Comparison of ENCODE assay signal across 8 cellular contexts in genomic region chr6:157981395-157982296, GRCh38. TPM values are rescaled to one million over a fixed set of nuclear protein-coding genes. Genes with fewer than 3 reads are reported as not detected.
DNase-seq lines count a peak whose midpoint lies in the region; ATAC-seq and TF ChIP-seq lines count a peak whose summit lies in the region.

Gene SYNJ2, plus strand, starts transcription at chr6:157981863. Its CDS starts 99 bp downstream, at chr6:157981962.

- H3K9me1 ChIP-seq in IMR-90 (ENCODE audit: insufficient read depth, low read length), result peaks cover 13% of the 10 kb centered on the region

- H3K36me3 ChIP-seq in IMR-90 (ENCODE audit: control insufficient read depth, insufficient read depth, low read length) (no peaks in the 10 kb centered on the region; the same call in 1 of the 2 replicates), cardiac muscle cell (no peaks in the 10 kb centered on the region), upper lobe of right lung (no peaks in the 10 kb centered on the region)

- peak within 1 kb of the TSS; percentile 64 for H3K18ac ChIP-seq in IMR-90 (ENCODE audit: low read depth, low read length)

- dilution Hi-C loops in IMR-90 (cut with HindIII; ENCODE audit: low sequenced_read_pairs, unreplicated experiment), result no loop called here

- peak within 1 kb of the TSS; percentile 86 for H3K23ac ChIP-seq in IMR-90 (ENCODE audit: low read depth, low read length)

- no peaks in the 10 kb centered on the region for H3K36me3 Mint-ChIP-seq in activated naive CD8-positive, alpha-beta T cell

- H3K27ac ChIP-seq in IMR-90 (ENCODE audit: insufficient read depth, low read length), result peak within 1 kb of the TSS; percentile 65
- peak within 1 kb of the TSS; percentile 50 for H3K27ac ChIP-seq in cardiac muscle cell
- H3K27ac ChIP-seq in upper lobe of right lung, result peak within 1 kb of the TSS; percentile 63

- H4K5ac ChIP-seq in IMR-90 (ENCODE audit: low read depth, low read length), result peak within 1 kb of the TSS; percentile 72

- peak within 1 kb of the TSS; percentile 83 for H3K9ac ChIP-seq in IMR-90 (ENCODE audit: low read depth, low read length)

- peak within 1 kb of the TSS; percentile 86 for H2BK20ac ChIP-seq in IMR-90 (ENCODE audit: low read depth, low read length)

- H3K4me1 Mint-ChIP-seq in activated naive CD8-positive, alpha-beta T cell (ENCODE audit: low read depth), result peaks cover 50% of the 10 kb centered on the region

- peaks cover 28% of the 10 kb centered on the region for H4K20me1 ChIP-seq in IMR-90 (ENCODE audit: insufficient read depth, low read length)

- H2BK15ac ChIP-seq in IMR-90 (ENCODE audit: low read depth, low read length), result peak within 1 kb of the TSS; percentile 90

- 0 out of 2 replicates have a peak, but pooled peaks have one; percentile 2 for TF ChIP-seq RAD21 in IMR-90 (IDR thresholded peaks at IDR 0.05; ENCODE audit: low read length)

- ATAC-seq in GM21576 (IDR thresholded peaks at IDR 0.05; ENCODE audit: unreplicated experiment) (peak; percentile 77), IMR-90 (ENCODE audit: low read depth) (peak; percentile 92), upper lobe of right lung (peak; percentile 92)

- H3K9me3 ChIP-seq in IMR-90 (ENCODE audit: control insufficient read depth, insufficient read depth, low read length) (no peaks in the 10 kb centered on the region), cardiac muscle cell (ENCODE audit: low read depth) (no peaks in the 10 kb centered on the region), upper lobe of right lung (no peaks in the 10 kb centered on the region)

- 0% methylated on average over 45 of the region's 108 CpGs; no CpG with 5 or more reads in 1 of the 2 experiments for WGBS in IMR-90 (ENCODE audit: extremely low coverage in 2 of 2, insufficient read length in 1 of 2), 2 experiments

- peaks cover 9 to 29% of the 10 kb centered on the region in 2 experiments for H3K79me1 ChIP-seq in IMR-90 (ENCODE audit: low read depth in 1 of 2, low read length in 2 of 2)

- peak within 1 kb of the TSS; percentile 75 for H2BK5ac ChIP-seq in IMR-90 (ENCODE audit: low read depth, low read length, poor library complexity, severe bottlenecking)

- H3K27ac Mint-ChIP-seq in activated naive CD8-positive, alpha-beta T cell, result peak within 1 kb of the TSS; percentile 85

- peak within 1 kb of the TSS; percentile 90 for H3K4me3 Mint-ChIP-seq in activated naive CD8-positive, alpha-beta T cell

- H3K4me1 ChIP-seq in IMR-90 (ENCODE audit: control insufficient read depth, insufficient read depth, low read length) (peaks cover 31% of the 10 kb centered on the region), cardiac muscle cell (ENCODE audit: low read depth) (no peaks in the 10 kb centered on the region), upper lobe of right lung (peaks cover 9% of the 10 kb centered on the region)

- peak within 1 kb of the TSS; percentile 97 for H2BK120ac ChIP-seq in IMR-90 (ENCODE audit: low read depth, low read length)

- peak within 1 kb of the TSS; percentile 91 for H2AFZ ChIP-seq in IMR-90 (replicated peaks; ENCODE audit: low read length, poor library complexity)

- H2AK5ac ChIP-seq in IMR-90 (ENCODE audit: low read depth, low read length), result peak within 1 kb of the TSS; percentile 96

- no peaks in the 10 kb centered on the region for H3K9me3 Mint-ChIP-seq in activated naive CD8-positive, alpha-beta T cell (ENCODE audit: low read depth)

- intact Hi-C loops in IMR-90 (cut with micrococcal nuclease), result loop anchor here (2.0 to 5.0 kb wide), 3 partner anchors 43 to 75 kb away; no protein-coding TSS in a partner anchor
- intact Hi-C loops in posterior cingulate gyrus (cut with DNase I), result loop anchor here (5.0 kb wide), 1 partner anchor 91 kb away; no protein-coding TSS in a partner anchor
- intact Hi-C loops in upper lobe of right lung (cut with DNase I), result loop anchor here (10.0 kb wide), 1 partner anchor 93 kb away; no protein-coding TSS in a partner anchor

- peak within 1 kb of the TSS; percentile 92 to 97 for H4K8ac ChIP-seq in IMR-90 (ENCODE audit: low read depth in 2 of 2, low read length in 2 of 2)

- H3K4me3 ChIP-seq in IMR-90 (ENCODE audit: insufficient read depth, low read depth, low read length) (peak within 1 kb of the TSS; percentile 73), cardiac muscle cell (peak within 1 kb of the TSS; percentile 52), upper lobe of right lung (peak within 1 kb of the TSS; percentile 83)

- peak; percentile 47 for TF ChIP-seq CTCF in IMR-90 (conservative IDR thresholded peaks at IDR 0.05; ENCODE audit: low read depth, low read length)
- peak; percentile 58 for TF ChIP-seq CTCF in cardiac muscle cell (IDR thresholded peaks at IDR 0.05; ENCODE audit: low read depth, low read length)
- peak; percentile 49 for TF ChIP-seq CTCF in upper lobe of right lung (IDR thresholded peaks at IDR 0.05)

- peak within 1 kb of the TSS; percentile 82; the same call in 1 of the 2 replicates for H3K56ac ChIP-seq in IMR-90 (ENCODE audit: extremely low read depth, insufficient read depth, low read length)

- CTCF ChIA-PET in IMR-90 (lab: Yijun Ruan, JAX), result no interaction called here

- POLR2A ChIA-PET in IMR-90 (lab: Charles Lee; ENCODE audit: unreplicated experiment), result interaction anchor here (0.6 kb wide), 1 partner anchor 45 kb away, joined by 3 read pairs; no protein-coding TSS in a partner anchor

- H3K14ac ChIP-seq in IMR-90 (replicated peaks; ENCODE audit: low read depth, low read length), result peak within 1 kb of the TSS; percentile 88

- in situ Hi-C loops in IMR-90 (cut with MboI; ENCODE audit: low sequenced_read_pairs), result no loop called here

- H3K27me3 ChIP-seq in IMR-90 (ENCODE audit: control insufficient read depth, insufficient read depth, low read length) (no peaks in the 10 kb centered on the region), cardiac muscle cell (no peaks in the 10 kb centered on the region), upper lobe of right lung (no peaks in the 10 kb centered on the region)

- peak within 1 kb of the TSS; percentile 96 for H3K4ac ChIP-seq in IMR-90 (ENCODE audit: low read depth, low read length)

- peak within 1 kb of the TSS; percentile 95 for H2AK9ac ChIP-seq in IMR-90 (replicated peaks; ENCODE audit: low read depth, low read length, poor library complexity)

- no TSS peak for BruUV-seq in IMR-90 (replicated peaks; lab: Mats Ljungman, UMichigan)

- peak; percentile 50 for DNase-seq in DMS79 (lab: John Stamatoyannopoulos, UW)
- DNase-seq in IMR-90, result peak; percentile 83
- peak; percentile 50 for DNase-seq in SKM-1 treated with dmso at 0.1 percent for 144 hours (lab: John Stamatoyannopoulos, UW; ENCODE audit: unreplicated experiment)
- DNase-seq in cardiac muscle cell (ENCODE audit: low read depth in 1 of 2, low spot score in 1 of 2), result peak; percentile 93 to 94
- peak; percentile 58 to 96 (median 64) for DNase-seq in posterior cingulate gyrus
- DNase-seq in upper lobe of right lung, result peak; percentile 87

- peak within 1 kb of the TSS; percentile 84 for H3K4me2 ChIP-seq in IMR-90 (ENCODE audit: low read depth, low read length)

- no peaks in the 10 kb centered on the region for H3K27me3 Mint-ChIP-seq in activated naive CD8-positive, alpha-beta T cell

- H4K91ac ChIP-seq in IMR-90 (ENCODE audit: insufficient read depth, low read depth, low read length), result peak within 1 kb of the TSS; percentile 94

- peak; percentile 78 for TF ChIP-seq POLR2A in IMR-90 (IDR thresholded peaks at IDR 0.05; ENCODE audit: low read depth, low read length)

TF ChIP-seq in IMR-90, 13 proteins besides CTCF, POLR2A, EP300 and RAD21:
- peak; percentile 28; the same call in 1 of the 2 replicates for TF ChIP-seq MXI1 (IDR thresholded peaks at IDR 0.05; ENCODE audit: borderline replicate concordance, low read depth, low read length)
- no peak for TF ChIP-seq RFX5 (IDR thresholded peaks at IDR 0.05; ENCODE audit: low read depth, low read length)
- TF ChIP-seq CEBPB (IDR thresholded peaks at IDR 0.05; ENCODE audit: low read depth, low read length), result no peak
- TF ChIP-seq ELK1 (IDR thresholded peaks at IDR 0.05; ENCODE audit: borderline replicate concordance, low read depth, low read length), result peak; percentile 93
- TF ChIP-seq MAZ (IDR thresholded peaks at IDR 0.05; ENCODE audit: borderline replicate concordance, low read depth, low read length), result peak; percentile 92
- TF ChIP-seq RCOR1 (IDR thresholded peaks at IDR 0.05; ENCODE audit: insufficient replicate concordance, low read length), result peak; percentile 11
- peak; percentile 15; the same call in 1 of the 2 replicates for TF ChIP-seq SMC3 (IDR thresholded peaks at IDR 0.05; ENCODE audit: low read depth, low read length)
- TF ChIP-seq NFE2L2 (IDR thresholded peaks at IDR 0.05; ENCODE audit: low read depth, low read length), result no peak
- TF ChIP-seq BHLHE40 (IDR thresholded peaks at IDR 0.05; ENCODE audit: low read depth, low read length), result no peak
- TF ChIP-seq USF2 (IDR thresholded peaks at IDR 0.05; ENCODE audit: low read depth, low read length), result no peak
- no peak for TF ChIP-seq FOS (IDR thresholded peaks at IDR 0.05; ENCODE audit: low read depth, low read length)
- no peak for TF ChIP-seq MAFK (IDR thresholded peaks at IDR 0.05; ENCODE audit: low read depth, low read length)
TF ChIP-seq in IMR-90: peak in this region for 5.

RNA-seq across cellular contexts. Expression of gene SYNJ2, which starts in this region (rescaled TPM):
- total RNA-seq in IMR-90 (2012; rRNA removed) (43.3 and 45.2 TPM in 2 replicates), cardiac muscle cell (1.3 and 2.9 TPM in 2 replicates), upper lobe of right lung (7.2 TPM)
- polyA plus RNA-seq in IMR-90 (2012; rRNA removed) (40.8 and 45.6 TPM in 2 replicates), cardiac muscle cell (2.1 and 2.8 TPM in 2 replicates)
- polyA plus RNA-seq in IMR-90 (2012; cell fraction: cytosol; rRNA removed), result 21.2 and 29.0 TPM in 2 replicates
- 45.7 and 64.6 TPM in 2 replicates for polyA plus RNA-seq in IMR-90 (2012; cell fraction: nucleus; rRNA removed; ENCODE audit: low replicate concordance)

Comparison
In these comparisons a context has a peak if more than half of its experiments do, and no peak if none do; other contexts are left out.
1. Peak in every context shown above with its lines: DNase-seq, ATAC-seq, H3K4me3 ChIP-seq and H3K27ac ChIP-seq.